In the genomic region with DNA sequence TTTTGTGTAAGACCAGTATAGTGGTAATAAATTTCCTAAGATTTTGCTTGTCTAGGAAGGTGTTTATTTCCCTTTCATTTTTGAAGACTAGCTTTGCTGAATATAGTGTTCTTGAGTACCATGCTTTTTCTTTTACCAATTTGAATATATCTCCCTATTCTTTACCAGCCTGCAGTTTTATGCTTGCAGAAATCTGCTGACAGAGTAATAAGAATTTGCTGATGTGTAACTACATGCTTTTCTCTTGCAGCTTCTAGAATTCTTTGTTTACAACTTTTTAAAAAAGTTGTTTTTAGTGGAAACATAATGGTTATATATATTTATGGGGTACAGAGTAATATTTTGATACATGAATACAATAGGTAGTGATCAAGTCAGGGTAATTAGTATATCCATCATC, we compare ENCODE assay signal across 10 cellular contexts.
"Had no signal": no experiment of that assay in that cellular context is flagged by ENCODE, and none has a peak within 500 bp of the region (broad histone marks: within the 10 kb centered on the region; RNA-seq: fewer than 3 reads in every experiment).

No MANE protein-coding gene starts in this region.

- H2AFZ ChIP-seq: GM23248, GM23338 had no signal

- ATAC-seq: GM23338, HCT116 had no signal

- H3K36me3 ChIP-seq: HAP-1 had no signal

- H3K9ac ChIP-seq: GM23248 had no signal

- H3K4me1 ChIP-seq: HAP-1 had no signal

- H3K4me2 ChIP-seq: GM23338 had no signal

- H3K4me3 ChIP-seq: GM23248, GM23338, HAP-1 had no signal

- FAIRE-seq: H1 had no signal

- H3K9me3 ChIP-seq: HAP-1 had no signal

- H3K27ac ChIP-seq: GM23248 had no signal

- DNase-seq: GM23248, GOT3, H7, H9, HCEC 1CT, HFFc6 had no signal
